24 cellular contexts compared by ENCODE assay signal in genomic region chr14:54451961-54452360, GRCh38. TPM values are rescaled to one million over a fixed set of nuclear protein-coding genes. Genes with fewer than 3 reads are reported as not detected.
DNase-seq lines count a peak whose midpoint lies in the region; ATAC-seq, FAIRE-seq and TF ChIP-seq lines count a peak whose summit lies in the region.
"Had no signal": no experiment of that assay in that cellular context is flagged by ENCODE, and none has a peak within 500 bp of the region (broad histone marks: within the 10 kb centered on the region; RNA-seq: fewer than 3 reads in every experiment).

No MANE protein-coding gene starts in this region.

- no peak overlapping the region for H3K14ac ChIP-seq in H1 (ENCODE audit: insufficient read length)

- ATAC-seq in upper lobe of right lung (peak; percentile 70), HG03045 (IDR thresholded peaks at IDR 0.05; ENCODE audit: unreplicated experiment) (no peak)
- ATAC-seq: A549; CD8-positive, alpha-beta T cell had no signal

- H3K36me3 Mint-ChIP-seq in activated CD4-positive, alpha-beta T cell treated with anti-CD3 and anti-CD28 coated beads, Interleukin-2, amount 10 ng/mL, durations not matched to agents 24 days and 14 days (ENCODE audit: low read depth) = no peaks in the 10 kb centered on the region
- H3K36me3 Mint-ChIP-seq in CD14-positive monocyte = no peaks in the 10 kb centered on the region
- H3K36me3 Mint-ChIP-seq in activated T-helper 2 cell treated with anti-CD3 and anti-CD28 coated beads, Interferon-gamma antibody, Interleukin-2, Interleukin-4, amounts not matched to agents 10 μg/mL and 5 μg/mL and 100 μg/mL, durations not matched to agents 14 hours and 24 hours and 36 hours (ENCODE audit: low read depth) = no peaks in the 10 kb centered on the region
- H3K36me3 Mint-ChIP-seq: CD8-positive, alpha-beta T cell had no signal

- H3K4me3 ChIP-seq in H1 (ENCODE audit: extremely low read depth in 1 of 4, insufficient read depth in 2 of 4, low read depth in 3 of 4, low read length in 4 of 4) (no peak overlapping the region), upper lobe of right lung (no peak overlapping the region)
- H3K4me3 ChIP-seq: A549; BLaER1 treated with 17β-estradiol and CSF1 and Interleukin-3, amounts not matched to agents 10 nM and 100 nM had no signal

- H3K18ac ChIP-seq in H1 (ENCODE audit: extremely low read depth, low read length) = no peak overlapping the region

- H2BK20ac ChIP-seq in H1 (ENCODE audit: low read length) = no peak overlapping the region

- TF ChIP-seq RAD21 in H1 (IDR thresholded peaks at IDR 0.05 in 1 of 2, conservative IDR thresholded peaks at IDR 0.05 in 1 of 2; ENCODE audit: low read depth in 2 of 2, low read length in 2 of 2) = no peak

- no peak overlapping the region for H3K23ac ChIP-seq in H1 (ENCODE audit: insufficient read length)

- no peak for FAIRE-seq in H1 (lab: Jason Lieb, UNC)
- FAIRE-seq: A549, D721Med, G401.6, GM12891, GM19239 had no signal

- POLR2A ChIA-PET in H1 (lab: Charles Lee; ENCODE audit: partially characterized antibody) = interaction anchor here (1.2 kb wide), 1 partner anchor 10 kb away, joined by 4 read pairs; no protein-coding TSS in a partner anchor

- no peak overlapping the region for H4K5ac ChIP-seq in H1 (ENCODE audit: insufficient read length, low read depth, low read length)

- TF ChIP-seq POLR2A in H1 (IDR thresholded peaks at IDR 0.05; ENCODE audit: control extremely low read depth in 1 of 2, low read depth in 2 of 2, low read length in 2 of 2) = no peak

- TF ChIP-seq CTCF in CD14-positive monocyte (IDR thresholded peaks at IDR 0.05) = no peak
- no peak for TF ChIP-seq CTCF in H1 (IDR thresholded peaks at IDR 0.05; ENCODE audit: control extremely low read depth in 1 of 3, insufficient read depth in 1 of 3, low read depth in 1 of 3, low read length in 3 of 3)
- no peak for TF ChIP-seq CTCF in upper lobe of right lung (IDR thresholded peaks at IDR 0.05)

- peaks cover 6% of the 10 kb centered on the region for H3K4me1 Mint-ChIP-seq in activated CD4-positive, alpha-beta T cell treated with anti-CD3 and anti-CD28 coated beads, Interleukin-2, amount 10 ng/mL, durations not matched to agents 24 days and 14 days
- peaks cover 44% of the 10 kb centered on the region for H3K4me1 Mint-ChIP-seq in CD14-positive monocyte
- peaks cover 21% of the 10 kb centered on the region for H3K4me1 Mint-ChIP-seq in activated T-helper 2 cell treated with anti-CD3 and anti-CD28 coated beads, Interferon-gamma antibody, Interleukin-2, Interleukin-4, amounts not matched to agents 10 μg/mL and 5 μg/mL and 100 μg/mL, durations not matched to agents 14 hours and 24 hours and 36 hours (ENCODE audit: low read depth)

- no peak overlapping the region for H4K91ac ChIP-seq in H1 (replicated peaks; ENCODE audit: insufficient read length, low read length)

- peaks cover 5% of the 10 kb centered on the region for H3K27me3 Mint-ChIP-seq in activated CD4-positive, alpha-beta T cell treated with anti-CD3 and anti-CD28 coated beads, Interleukin-2, amount 10 ng/mL, durations not matched to agents 24 days and 14 days
- peaks cover 0 to 3% (median 0%) of the 10 kb centered on the region in 3 donors for H3K27me3 Mint-ChIP-seq in CD14-positive monocyte (ENCODE audit: low read depth in 3 of 3)
- no peaks in the 10 kb centered on the region for H3K27me3 Mint-ChIP-seq in activated T-helper 2 cell treated with anti-CD3 and anti-CD28 coated beads, Interferon-gamma antibody, Interleukin-2, Interleukin-4, amounts not matched to agents 10 μg/mL and 5 μg/mL and 100 μg/mL, durations not matched to agents 14 hours and 24 hours and 36 hours (ENCODE audit: low read depth)
- H3K27me3 Mint-ChIP-seq: CD4-positive, alpha-beta T cell had no signal

- H3K9me3 Mint-ChIP-seq in activated CD4-positive, alpha-beta T cell treated with anti-CD3 and anti-CD28 coated beads, Interleukin-2, amount 10 ng/mL, durations not matched to agents 24 days and 14 days = peaks cover 4% of the 10 kb centered on the region
- H3K9me3 Mint-ChIP-seq in CD14-positive monocyte = peaks cover 0 to 1% (median 0%) of the 10 kb centered on the region in 7 donors
- H3K9me3 Mint-ChIP-seq in activated T-helper 2 cell treated with anti-CD3 and anti-CD28 coated beads, Interferon-gamma antibody, Interleukin-2, Interleukin-4, amounts not matched to agents 10 μg/mL and 5 μg/mL and 100 μg/mL, durations not matched to agents 14 hours and 24 hours and 36 hours = no peaks in the 10 kb centered on the region
- H3K9me3 Mint-ChIP-seq: CD4-positive, alpha-beta T cell; CD8-positive, alpha-beta T cell had no signal

- no peaks in the 10 kb centered on the region for H4K20me1 ChIP-seq in H1 (replicated peaks in 1 of 2; ENCODE audit: control insufficient read depth in 1 of 2, insufficient read depth in 2 of 2, low read length in 2 of 2)
- H4K20me1 ChIP-seq: BLaER1 treated with 17β-estradiol and CSF1 and Interleukin-3, amounts not matched to agents 10 nM and 100 nM had no signal

- no peak overlapping the region for H3K4me2 ChIP-seq in H1 (ENCODE audit: insufficient read depth in 1 of 2, low read depth in 2 of 2, low read length in 2 of 2)
- H3K4me2 ChIP-seq: A549 had no signal

- H2BK15ac ChIP-seq in H1 (ENCODE audit: low read length) = no peak overlapping the region

- CTCF ChIA-PET in H1 (lab: Charles Lee; ENCODE audit: partially characterized antibody) = interaction anchor here (0.6 to 1.1 kb wide), 3 partner anchors 11 to 322 kb away, joined by 3 to 5 read pairs (median 3); no protein-coding TSS in a partner anchor

- H3K27me3 ChIP-seq in H1 (replicated peaks in 1 of 4; ENCODE audit: control insufficient read depth in 3 of 4, extremely low read depth in 1 of 4, insufficient read depth in 3 of 4, low read length in 3 of 4) = no peaks in the 10 kb centered on the region
- no peaks in the 10 kb centered on the region for H3K27me3 ChIP-seq in upper lobe of right lung
- H3K27me3 ChIP-seq: BLaER1 treated with 17β-estradiol and CSF1 and Interleukin-3, amounts not matched to agents 10 nM and 100 nM had no signal

- no peak overlapping the region for H2BK5ac ChIP-seq in H1 (ENCODE audit: low read depth, low read length)

- no peaks in the 10 kb centered on the region for H3K4me1 ChIP-seq in H1 (replicated peaks in 1 of 4; ENCODE audit: control insufficient read depth in 3 of 4, insufficient read depth in 4 of 4, low read length in 3 of 4)
- H3K4me1 ChIP-seq in upper lobe of right lung = no peaks in the 10 kb centered on the region

- H2BK120ac ChIP-seq in H1 (replicated peaks; ENCODE audit: low read depth, low read length) = no peak overlapping the region

- no peak overlapping the region for H2AK5ac ChIP-seq in H1 (ENCODE audit: low read depth, low read length)

- H3K4me3 Mint-ChIP-seq in activated CD4-positive, alpha-beta T cell treated with anti-CD3 and anti-CD28 coated beads, Interleukin-2, amount 10 ng/mL, durations not matched to agents 24 days and 14 days = no peak overlapping the region
- no peak overlapping the region for H3K4me3 Mint-ChIP-seq in CD14-positive monocyte
- no peak overlapping the region for H3K4me3 Mint-ChIP-seq in activated T-helper 2 cell treated with anti-CD3 and anti-CD28 coated beads, Interferon-gamma antibody, Interleukin-2, Interleukin-4, amounts not matched to agents 10 μg/mL and 5 μg/mL and 100 μg/mL, durations not matched to agents 14 hours and 24 hours and 36 hours (ENCODE audit: low read depth)
- H3K4me3 Mint-ChIP-seq: B cell; CD4-positive, alpha-beta T cell; CD8-positive, alpha-beta T cell had no signal

- 0 out of 2 replicates have a peak overlapping the region, but pooled peaks have one; percentile 7 for H2AFZ ChIP-seq in H1 (ENCODE audit: low read length)

- DNase-seq in activated CD4-positive, alpha-beta T cell treated with anti-CD3 and anti-CD28 coated beads, Interleukin-2, amount 10 ng/mL, durations not matched to agents 24 days and 14 days = peak; percentile 32
- DNase-seq in activated CD4-positive, alpha-beta T cell treated with anti-CD3 and anti-CD28 coated beads, Interleukin-2, amount 50 U/mL, for 4 hours = no peak
- no peak for DNase-seq in CD14-positive monocyte (ENCODE audit: low spot score)
- no peak for DNase-seq in H1 (ENCODE audit: low read depth in 1 of 2, low spot score in 2 of 2)
- no peak for DNase-seq in upper lobe of right lung
- no peak for DNase-seq in NCI-H226
- no peak for DNase-seq in activated T-helper 2 cell treated with anti-CD3 and anti-CD28 coated beads, Interferon-gamma antibody, Interleukin-2, Interleukin-4, amounts not matched to agents 10 μg/mL and 5 μg/mL and 100 μg/mL, durations not matched to agents 14 hours and 24 hours and 36 hours (ENCODE audit: low spot score)
- DNase-seq: AML-193; Caco-2; Calu3; CD4-positive, alpha-beta T cell; CD8-positive, alpha-beta T cell; DMS79 treated with DMSO at 0.1 percent for 48 hours; GF-D8 had no signal

- H3K36me3 ChIP-seq in H1 (ENCODE audit: control insufficient read depth in 2 of 4, insufficient read depth in 4 of 4, low read length in 3 of 4) (no peaks in the 10 kb centered on the region), upper lobe of right lung (no peaks in the 10 kb centered on the region)
- H3K36me3 ChIP-seq: BLaER1 treated with 17β-estradiol and CSF1 and Interleukin-3, amounts not matched to agents 10 nM and 100 nM had no signal

- TF ChIP-seq EP300 in H1 (IDR thresholded peaks at IDR 0.05; ENCODE audit: borderline replicate concordance in 1 of 2, low read depth in 2 of 2, low read length in 2 of 2) = no peak

- H3K4ac ChIP-seq in H1 (replicated peaks; ENCODE audit: insufficient read length, low read depth, low read length) = no peak overlapping the region

- H3K27ac Mint-ChIP-seq in activated CD4-positive, alpha-beta T cell treated with anti-CD3 and anti-CD28 coated beads, Interleukin-2, amount 10 ng/mL, durations not matched to agents 24 days and 14 days = no peak overlapping the region
- peak overlapping the region in 5 of 7 donors; percentile 91 to 96 (median 92) for H3K27ac Mint-ChIP-seq in CD14-positive monocyte
- H3K27ac Mint-ChIP-seq in activated T-helper 2 cell treated with anti-CD3 and anti-CD28 coated beads, Interferon-gamma antibody, Interleukin-2, Interleukin-4, amounts not matched to agents 10 μg/mL and 5 μg/mL and 100 μg/mL, durations not matched to agents 14 hours and 24 hours and 36 hours = no peak overlapping the region
- H3K27ac Mint-ChIP-seq: B cell; CD4-positive, alpha-beta T cell; CD8-positive, alpha-beta T cell had no signal

- no peaks in the 10 kb centered on the region for H3K79me1 ChIP-seq in H1 (ENCODE audit: low read depth, low read length)

- no peaks in the 10 kb centered on the region for H3K23me2 ChIP-seq in H1 (ENCODE audit: low read depth, low read length)

- no peaks in the 10 kb centered on the region for H3K79me2 ChIP-seq in H1 (ENCODE audit: control insufficient read depth in 1 of 2, insufficient read depth in 2 of 2, low read length in 2 of 2)

- no peak overlapping the region for H2BK12ac ChIP-seq in H1 (ENCODE audit: low read depth, low read length)

- intact Hi-C loops in activated CD4-positive, alpha-beta T cell treated with anti-CD3 and anti-CD28 coated beads, Interleukin-2, amount 10 ng/mL, durations not matched to agents 24 days and 14 days (cut with micrococcal nuclease) = no loop called here
- intact Hi-C loops in CD14-positive monocyte (cut with micrococcal nuclease) = loop anchor here in 1 of 2 donors (5.0 kb wide), 1 partner anchor 35 kb away; the partner anchor contains the start of gene GMFB
- intact Hi-C loops in upper lobe of right lung (cut with DNase I) = no loop called here
- intact Hi-C loops in activated T-helper 2 cell treated with anti-CD3 and anti-CD28 coated beads, Interferon-gamma antibody, Interleukin-2, Interleukin-4, amounts not matched to agents 10 μg/mL and 5 μg/mL and 100 μg/mL, durations not matched to agents 14 hours and 24 hours and 36 hours (cut with micrococcal nuclease) = no loop called here

- no peak overlapping the region for H3K27ac ChIP-seq in H1 (ENCODE audit: low read depth, low read length)
- H3K27ac ChIP-seq in upper lobe of right lung = no peak overlapping the region
- H3K27ac ChIP-seq: 22Rv1, A549, C4-2B had no signal

- H3K56ac ChIP-seq in H1 (replicated peaks; ENCODE audit: insufficient read length, low read depth, low read length) = no peak overlapping the region

- WGBS in H1 (ENCODE audit: extremely low coverage in 1 of 2, insufficient coverage in 1 of 2, insufficient read length in 1 of 2, insufficient replicate concordance in 2 of 2, low coverage in 1 of 2, low lambda C conversion rate in 2 of 2, missing lambda C conversion rate in 1 of 2), 2 experiments = 92% methylated on average over 3 of the region's 3 CpGs; no CpG with 5 or more reads in 1 of the 2 experiments

- H3K9me3 ChIP-seq in H1 (ENCODE audit: insufficient read depth in 2 of 2, low read depth in 1 of 2, low read length in 1 of 2) = no peaks in the 10 kb centered on the region
- H3K9me3 ChIP-seq in upper lobe of right lung = no peaks in the 10 kb centered on the region
- H3K9me3 ChIP-seq: A549; BLaER1 treated with 17β-estradiol and CSF1 and Interleukin-3, amounts not matched to agents 10 nM and 100 nM; Caco-2 had no signal

- no peak overlapping the region for H4K8ac ChIP-seq in H1 (ENCODE audit: extremely low read depth, insufficient read depth, low read length)

- no peak overlapping the region for H3K9ac ChIP-seq in H1 (replicated peaks in 1 of 4; ENCODE audit: extremely low read depth in 1 of 4, low read depth in 3 of 4, low read length in 3 of 4)

RNA-seq across cellular contexts. Expression of gene CNIH1, which starts 10.8 kb away (rescaled TPM):
- total RNA-seq in activated CD4-positive, alpha-beta T cell treated with anti-CD3 and anti-CD28 coated beads, Interleukin-2, amount 10 ng/mL, durations not matched to agents 24 days and 14 days = 113 and 116 TPM in 2 replicates
- polyA plus RNA-seq in CD14-positive monocyte (100 to 1,000 TPM; 138 to 162 TPM), H1 (2011; rRNA removed) (234 and 333 TPM in 2 replicates)
- total RNA-seq in H1 (2021; fragmentation: NEBNext Ultra II Directional; extraction: Animal tissue kit (Norgen Biotek cat#: 25700)) = 118 and 119 TPM in 2 replicates
- polyA plus RNA-seq in H1 (2011; cell fraction: cytosol; rRNA removed) = 230 TPM
- polyA plus RNA-seq in H1 (2011; cell fraction: nucleus; rRNA removed) = 84.1 TPM
- polyA plus RNA-seq in H1 (2012, experiment 1 of 2) = 91.6 to 126 TPM (median 105 TPM) in 4 replicates
- 33.4 TPM for polyA plus RNA-seq in H1 (2012, experiment 2 of 2)
- polyA plus RNA-seq in H1 (2013, experiment 1 of 2) = 170 TPM
- 202 TPM for polyA plus RNA-seq in H1 (2013, experiment 2 of 2)
- polyA minus RNA-seq in H1 (2011; rRNA and poly(A)+ RNA removed) = 240 and 302 TPM in 2 replicates
- 110 TPM for polyA minus RNA-seq in H1 (2011; cell fraction: cytosol; rRNA and poly(A)+ RNA removed)
- polyA minus RNA-seq in H1 (2011; cell fraction: nucleus; rRNA and poly(A)+ RNA removed) = 76.1 TPM
- total RNA-seq in upper lobe of right lung = 94.0 TPM
- 113 and 115 TPM in 2 replicates for total RNA-seq in activated T-helper 2 cell treated with anti-CD3 and anti-CD28 coated beads, Interferon-gamma antibody, Interleukin-2, Interleukin-4, amounts not matched to agents 10 μg/mL and 5 μg/mL and 100 μg/mL, durations not matched to agents 14 hours and 24 hours and 36 hours

RNA-seq across cellular contexts. Expression of gene GMFB, which starts 36.8 kb away (rescaled TPM):
- 40.9 and 41.1 TPM in 2 replicates for total RNA-seq in activated CD4-positive, alpha-beta T cell treated with anti-CD3 and anti-CD28 coated beads, Interleukin-2, amount 10 ng/mL, durations not matched to agents 24 days and 14 days
- 10 to 100 TPM; 26.1 to 41.1 TPM for polyA plus RNA-seq in CD14-positive monocyte
- total RNA-seq in H1 (2021; fragmentation: NEBNext Ultra II Directional; extraction: Animal tissue kit (Norgen Biotek cat#: 25700)) = 75.9 and 77.3 TPM in 2 replicates
- polyA plus RNA-seq in H1 (2011; rRNA removed) = 9.9 and 17.9 TPM in 2 replicates
- 26.0 TPM for polyA plus RNA-seq in H1 (2011; cell fraction: cytosol; rRNA removed)
- polyA plus RNA-seq in H1 (2011; cell fraction: nucleus; rRNA removed) = 2.4 TPM
- polyA plus RNA-seq in H1 (2012, experiment 1 of 2) = 22.0 to 46.5 TPM (median 32.2 TPM) in 4 replicates
- 6.7 TPM for polyA plus RNA-seq in H1 (2012, experiment 2 of 2)
- polyA plus RNA-seq in H1 (2013, experiment 1 of 2) = 40.3 TPM
- 37.4 TPM for polyA plus RNA-seq in H1 (2013, experiment 2 of 2)
- polyA minus RNA-seq in H1 (2011; rRNA and poly(A)+ RNA removed) = 18.3 and 23.5 TPM in 2 replicates
- polyA minus RNA-seq in H1 (2011; cell fraction: cytosol; rRNA and poly(A)+ RNA removed) = 14.8 TPM
- polyA minus RNA-seq in H1 (2011; cell fraction: nucleus; rRNA and poly(A)+ RNA removed) = 26.6 TPM
- 52.9 TPM for total RNA-seq in upper lobe of right lung
- total RNA-seq in activated T-helper 2 cell treated with anti-CD3 and anti-CD28 coated beads, Interferon-gamma antibody, Interleukin-2, Interleukin-4, amounts not matched to agents 10 μg/mL and 5 μg/mL and 100 μg/mL, durations not matched to agents 14 hours and 24 hours and 36 hours = 36.3 and 40.0 TPM in 2 replicates

RNA-seq across cellular contexts. Expression of gene CDKN3, which starts 55.2 kb away (rescaled TPM):
- total RNA-seq in activated CD4-positive, alpha-beta T cell treated with anti-CD3 and anti-CD28 coated beads, Interleukin-2, amount 10 ng/mL, durations not matched to agents 24 days and 14 days = 42.5 and 50.8 TPM in 2 replicates
- 1 to 10 TPM in 1 of 2 donors, under 1 TPM in 1; 0.65 to 1.8 TPM for polyA plus RNA-seq in CD14-positive monocyte
- total RNA-seq in H1 (2021; fragmentation: NEBNext Ultra II Directional; extraction: Animal tissue kit (Norgen Biotek cat#: 25700)) = 41.5 and 48.3 TPM in 2 replicates
- polyA plus RNA-seq in H1 (2011; rRNA removed) = 25.4 and 43.5 TPM in 2 replicates
- polyA plus RNA-seq in H1 (2011; cell fraction: cytosol; rRNA removed) = 45.7 TPM
- polyA plus RNA-seq in H1 (2011; cell fraction: nucleus; rRNA removed) = 10.7 TPM
- polyA plus RNA-seq in H1 (2012, experiment 1 of 2) = 26.3 to 34.7 TPM (median 32.0 TPM) in 4 replicates
- polyA plus RNA-seq in H1 (2012, experiment 2 of 2) = 15.1 TPM
- polyA plus RNA-seq in H1 (2013, experiment 1 of 2) = 96.1 TPM
- 92.4 TPM for polyA plus RNA-seq in H1 (2013, experiment 2 of 2)
- polyA minus RNA-seq in H1 (2011; rRNA and poly(A)+ RNA removed) = 16.3 and 28.1 TPM in 2 replicates
- polyA minus RNA-seq in H1 (2011; cell fraction: cytosol; rRNA and poly(A)+ RNA removed) = 16.1 TPM
- 16.6 TPM for polyA minus RNA-seq in H1 (2011; cell fraction: nucleus; rRNA and poly(A)+ RNA removed)
- total RNA-seq in upper lobe of right lung = 1.5 TPM
- total RNA-seq in activated T-helper 2 cell treated with anti-CD3 and anti-CD28 coated beads, Interferon-gamma antibody, Interleukin-2, Interleukin-4, amounts not matched to agents 10 μg/mL and 5 μg/mL and 100 μg/mL, durations not matched to agents 14 hours and 24 hours and 36 hours = 53.4 and 57.5 TPM in 2 replicates

RNA-seq across cellular contexts. Expression of gene CGRRF1, which starts 57.7 kb away (rescaled TPM):
- 7.8 and 11.9 TPM in 2 replicates for total RNA-seq in activated CD4-positive, alpha-beta T cell treated with anti-CD3 and anti-CD28 coated beads, Interleukin-2, amount 10 ng/mL, durations not matched to agents 24 days and 14 days
- polyA plus RNA-seq in CD14-positive monocyte (10 to 100 TPM; 18.6 to 19.4 TPM), H1 (2011; rRNA removed) (3.9 and 7.4 TPM in 2 replicates)
- total RNA-seq in H1 (2021; fragmentation: NEBNext Ultra II Directional; extraction: Animal tissue kit (Norgen Biotek cat#: 25700)) = 17.8 and 20.2 TPM in 2 replicates
- polyA plus RNA-seq in H1 (2011; cell fraction: cytosol; rRNA removed) = 7.1 TPM
- 4.6 TPM for polyA plus RNA-seq in H1 (2011; cell fraction: nucleus; rRNA removed)
- 13.4 to 21.5 TPM (median 14.0 TPM) in 4 replicates for polyA plus RNA-seq in H1 (2012, experiment 1 of 2)
- polyA plus RNA-seq in H1 (2012, experiment 2 of 2) = 5.6 TPM
- polyA plus RNA-seq in H1 (2013, experiment 1 of 2) = 15.3 TPM
- 19.0 TPM for polyA plus RNA-seq in H1 (2013, experiment 2 of 2)
- polyA minus RNA-seq in H1 (2011; rRNA and poly(A)+ RNA removed) = 6.2 and 7.4 TPM in 2 replicates
- polyA minus RNA-seq in H1 (2011; cell fraction: cytosol; rRNA and poly(A)+ RNA removed) = 7.1 TPM
- polyA minus RNA-seq in H1 (2011; cell fraction: nucleus; rRNA and poly(A)+ RNA removed) = 11.6 TPM
- total RNA-seq in upper lobe of right lung = 22.5 TPM
- total RNA-seq in activated T-helper 2 cell treated with anti-CD3 and anti-CD28 coated beads, Interferon-gamma antibody, Interleukin-2, Interleukin-4, amounts not matched to agents 10 μg/mL and 5 μg/mL and 100 μg/mL, durations not matched to agents 14 hours and 24 hours and 36 hours = 6.2 and 9.1 TPM in 2 replicates

Comparison
In these comparisons a context has a peak if more than half of its experiments do, and no peak if none do; other contexts are left out.
1. H3K27ac Mint-ChIP-seq: peak in CD14-positive monocyte (5 of 7); none in activated CD4-positive, alpha-beta T cell treated with anti-CD3 and anti-CD28 coated beads, Interleukin-2, amount 10 ng/mL, durations not matched to agents 24 days and 14 days (single experiment) and activated T-helper 2 cell treated with anti-CD3 and anti-CD28 coated beads, Interferon-gamma antibody, Interleukin-2, Interleukin-4, amounts not matched to agents 10 μg/mL and 5 μg/mL and 100 μg/mL, durations not matched to agents 14 hours and 24 hours and 36 hours (single experiment).
2. RNA of gene CDKN3, which starts 55.2 kb away (total RNA-seq): 53.4 to 57.5 TPM in activated T-helper 2 cell treated with anti-CD3 and anti-CD28 coated beads, Interferon-gamma antibody, Interleukin-2, Interleukin-4, amounts not matched to agents 10 μg/mL and 5 μg/mL and 100 μg/mL, durations not matched to agents 14 hours and 24 hours and 36 hours, 42.5 to 50.8 TPM in activated CD4-positive, alpha-beta T cell treated with anti-CD3 and anti-CD28 coated beads, Interleukin-2, amount 10 ng/mL, durations not matched to agents 24 days and 14 days and 41.5 to 48.3 TPM in H1; 1.5 TPM in upper lobe of right lung (single experiment); every median in the first group is over 10 times any median in the second.